In genomic region chrX:53086464-53086863, GRCh38 we compare ENCODE assay signal across 13 cellular contexts. TPM values are rescaled to one million over a fixed set of nuclear protein-coding genes. Genes with fewer than 3 reads are reported as not detected.
DNase-seq lines count a peak whose midpoint lies in the region; ATAC-seq and TF ChIP-seq lines count a peak whose summit lies in the region.
"Had no signal": no experiment of that assay in that cellular context is flagged by ENCODE, and none has a peak within 500 bp of the region (broad histone marks: within the 10 kb centered on the region; RNA-seq: fewer than 3 reads in every experiment).

No MANE protein-coding gene starts in this region.

- no peak for ATAC-seq in activated CD4-positive, alpha-beta T cell treated with anti-CD3 and anti-CD28 coated beads for 36 hours
- ATAC-seq in right cardiac atrium = peak in 1 of 2 donors; percentile 32
- no peak for ATAC-seq in HG03175 (IDR thresholded peaks at IDR 0.05; ENCODE audit: unreplicated experiment)

- no peaks in the 10 kb centered on the region for H3K27me3 Mint-ChIP-seq in activated CD4-positive, alpha-beta T cell treated with anti-CD3 and anti-CD28 coated beads for 36 hours
- no peaks in the 10 kb centered on the region for H3K27me3 Mint-ChIP-seq in type B pancreatic cell

- no peaks in the 10 kb centered on the region for H3K9me3 ChIP-seq in right cardiac atrium (ENCODE audit: control insufficient read depth, low read length)
- H3K9me3 ChIP-seq in stomach smooth muscle (ENCODE audit: control insufficient read depth in 2 of 2, low read length in 2 of 2) = no peaks in the 10 kb centered on the region

- POLR2A ChIA-PET in activated CD4-positive, alpha-beta T cell treated with anti-CD3 and anti-CD28 coated beads for 36 hours (lab: Charles Lee) = no interaction called here

- H3K4me3 ChIP-seq in right cardiac atrium (ENCODE audit: low read length) (no peak overlapping the region), stomach smooth muscle (ENCODE audit: low read length in 2 of 2) (peak overlapping the region in 1 of 2 donors; percentile 47)
- H3K4me3 ChIP-seq: cardiac muscle cell had no signal

- WGBS in right cardiac atrium = 36% methylated on average over 6 of the region's 6 CpGs

- intact Hi-C loops in activated CD4-positive, alpha-beta T cell treated with anti-CD3 and anti-CD28 coated beads for 36 hours (cut with DNase I, micrococcal nuclease) = loop anchor here in 1 of 2 experiments (10.0 kb wide), 2 partner anchors 628 to 1098 kb away; partner anchors contain the start of gene FAM120C
- intact Hi-C loops in right cardiac atrium (cut with DNase I) = no loop called here

- H3K4me1 Mint-ChIP-seq in activated CD4-positive, alpha-beta T cell treated with anti-CD3 and anti-CD28 coated beads for 36 hours = peaks cover 59% of the 10 kb centered on the region
- H3K4me1 Mint-ChIP-seq in type B pancreatic cell (ENCODE audit: unreplicated experiment) = peaks cover 23% of the 10 kb centered on the region

- no peaks in the 10 kb centered on the region for H3K27me3 ChIP-seq in right cardiac atrium (ENCODE audit: control insufficient read depth, insufficient read depth)
- H3K27me3 ChIP-seq in stomach smooth muscle (ENCODE audit: control insufficient read depth in 1 of 2, insufficient read depth in 2 of 2, low read length in 2 of 2) = peaks cover 0 to 18% of the 10 kb centered on the region in 2 donors
- H3K27me3 ChIP-seq: cardiac muscle cell had no signal

- no peak for DNase-seq in activated CD4-positive, alpha-beta T cell treated with anti-CD3 and anti-CD28 coated beads for 36 hours
- DNase-seq in activated CD4-positive, alpha-beta T cell treated with anti-CD3 and anti-CD28 coated beads, Interleukin-2, amount 50 U/mL, for 4 hours = no peak
- peak; percentile 58 to 89 (median 78) for DNase-seq in right cardiac atrium
- no peak for DNase-seq in type B pancreatic cell (ENCODE audit: extremely low spot score, unreplicated experiment)
- no peak for DNase-seq in NCI-H82 treated with DMSO at 0.1 percent for 48 hours (lab: John Stamatoyannopoulos, UW; ENCODE audit: unreplicated experiment)
- DNase-seq: ACHN; NCI-H1694 treated with DMSO at 0.1 percent for 48 hours; stimulated activated CD4-positive, alpha-beta T cell treated with anti-CD3 and anti-CD28 coated beads, Interleukin-4, amount 100 ng/mL, for 24 hours; T1000 had no signal

- peak overlapping the region; percentile 24 for H3K4me3 Mint-ChIP-seq in activated CD4-positive, alpha-beta T cell treated with anti-CD3 and anti-CD28 coated beads for 36 hours
- no peak overlapping the region for H3K4me3 Mint-ChIP-seq in type B pancreatic cell

- H3K9me3 Mint-ChIP-seq in activated CD4-positive, alpha-beta T cell treated with anti-CD3 and anti-CD28 coated beads for 36 hours (ENCODE audit: low read depth) = no peaks in the 10 kb centered on the region
- no peaks in the 10 kb centered on the region for H3K9me3 Mint-ChIP-seq in type B pancreatic cell

- H3K36me3 Mint-ChIP-seq in activated CD4-positive, alpha-beta T cell treated with anti-CD3 and anti-CD28 coated beads for 36 hours (ENCODE audit: low read depth) = peaks cover 44% of the 10 kb centered on the region
- peaks cover 13% of the 10 kb centered on the region for H3K36me3 Mint-ChIP-seq in type B pancreatic cell

- peaks cover 3% of the 10 kb centered on the region for H3K4me1 ChIP-seq in right cardiac atrium (ENCODE audit: control insufficient read depth, insufficient read depth, low read length)
- H3K4me1 ChIP-seq in stomach smooth muscle (ENCODE audit: control insufficient read depth, insufficient read depth, low read length) = peaks cover 42% of the 10 kb centered on the region

- peak overlapping the region in 1 of 2 donors; percentile 51 for H3K9ac ChIP-seq in stomach smooth muscle (ENCODE audit: low read length in 2 of 2)

- peak overlapping the region; percentile 64 for H3K27ac Mint-ChIP-seq in activated CD4-positive, alpha-beta T cell treated with anti-CD3 and anti-CD28 coated beads for 36 hours
- no peak overlapping the region for H3K27ac Mint-ChIP-seq in type B pancreatic cell

- no peak for TF ChIP-seq CTCF in type B pancreatic cell (conservative IDR thresholded peaks at IDR 0.05)

- peak overlapping the region; percentile 93 for H3K27ac ChIP-seq in angular gyrus (ENCODE audit: low read depth, low read length)
- H3K27ac ChIP-seq in right cardiac atrium (ENCODE audit: low read length) = peak overlapping the region; percentile 94
- peak overlapping the region; percentile 90 for H3K27ac ChIP-seq in stomach smooth muscle (ENCODE audit: low read length)
- H3K27ac ChIP-seq: cardiac muscle cell had no signal

- CTCF ChIA-PET in activated CD4-positive, alpha-beta T cell treated with anti-CD3 and anti-CD28 coated beads for 36 hours (lab: Charles Lee) = no interaction called here

- peaks cover 14 to 31% of the 10 kb centered on the region in 2 donors for H3K36me3 ChIP-seq in stomach smooth muscle (ENCODE audit: control insufficient read depth in 2 of 2, insufficient read depth in 2 of 2, low read length in 2 of 2)

RNA-seq across cellular contexts. Expression of gene TSPYL2, which starts 4.3 kb away (rescaled TPM):
- total RNA-seq in activated CD4-positive, alpha-beta T cell treated with anti-CD3 and anti-CD28 coated beads for 36 hours = 10 to 100 TPM; 56.7 to 73.3 TPM
- total RNA-seq in right cardiac atrium (10 to 100 TPM; 55.8 to 63.2 (median 59.3) TPM), type B pancreatic cell (ENCODE audit: low replicate concordance) (29.0 and 30.1 TPM in 2 replicates)
- 66.6 TPM for polyA plus RNA-seq in right cardiac atrium

RNA-seq across cellular contexts. Expression of gene KANTR, which starts 7.5 kb away (rescaled TPM):
- 10 to 100 TPM; 10.3 to 12.3 TPM for total RNA-seq in activated CD4-positive, alpha-beta T cell treated with anti-CD3 and anti-CD28 coated beads for 36 hours
- total RNA-seq in right cardiac atrium (1 to 10 TPM; 5.1 to 6.7 (median 5.6) TPM), type B pancreatic cell (ENCODE audit: low replicate concordance) (6.1 and 14.4 TPM in 2 replicates)
- 4.4 TPM for polyA plus RNA-seq in right cardiac atrium

RNA-seq across cellular contexts. Expression of gene GPR173, which starts 37.9 kb away (rescaled TPM):
- total RNA-seq in activated CD4-positive, alpha-beta T cell treated with anti-CD3 and anti-CD28 coated beads for 36 hours = under 1 TPM in 1 of 2 experiments, not detected in 1; 0.14 TPM
- 1 to 10 TPM; 2.2 to 2.9 (median 2.5) TPM for total RNA-seq in right cardiac atrium
- polyA plus RNA-seq in right cardiac atrium = 1.00 TPM
- 4.5 and 11.5 TPM in 2 replicates for total RNA-seq in type B pancreatic cell (ENCODE audit: low replicate concordance)

Comparison
In these comparisons a context has a peak if more than half of its experiments do, and no peak if none do; other contexts are left out.
1. DNase-seq: peak in right cardiac atrium (3 of 3); none in activated CD4-positive, alpha-beta T cell treated with anti-CD3 and anti-CD28 coated beads for 36 hours (single experiment), activated CD4-positive, alpha-beta T cell treated with anti-CD3 and anti-CD28 coated beads, Interleukin-2, amount 50 U/mL, for 4 hours (0 of 2), type B pancreatic cell (single experiment) and NCI-H82 treated with DMSO at 0.1 percent for 48 hours (single experiment).
2. Peak in every context shown above with its lines, with median percentiles within 50 percentile points of each other: H3K27ac ChIP-seq.